ENCODE assay signal across 8 cellular contexts in genomic region chr13:32838985-32839384, GRCh38.
DNase-seq lines count a peak whose midpoint lies in the region; ATAC-seq and TF ChIP-seq lines count a peak whose summit lies in the region.

No MANE protein-coding gene starts in this region.

- TF ChIP-seq CTCF in A673 (conservative IDR thresholded peaks at IDR 0.05; ENCODE audit: low read depth, low read length) (no peak), omental fat pad (IDR thresholded peaks at IDR 0.05) (no peak), Caco-2 (IDR thresholded peaks at IDR 0.05; ENCODE audit: insufficient read depth in 1 of 2, low read depth in 1 of 2, low read length in 1 of 2, severe bottlenecking in 1 of 2, unreplicated experiment in 1 of 2) (no peak)

- H3K36me3 ChIP-seq in A673 (ENCODE audit: insufficient read depth, low read length, poor library complexity, severe bottlenecking) (no peaks in the 10 kb centered on the region), Caco-2 (ENCODE audit: control insufficient read depth, insufficient read depth, low read length) (no peaks in the 10 kb centered on the region)

- H3K4me3 ChIP-seq in A673 (ENCODE audit: low read depth, low read length, poor library complexity, severe bottlenecking) = no peak overlapping the region
- H3K4me3 ChIP-seq in Caco-2 (ENCODE audit: low read depth, low read length) = no peak overlapping the region

- H3K27me3 ChIP-seq in A673 (replicated peaks; ENCODE audit: insufficient read depth, low read depth, low read length, poor library complexity) = no peaks in the 10 kb centered on the region
- no peaks in the 10 kb centered on the region for H3K27me3 ChIP-seq in Caco-2 (replicated peaks; ENCODE audit: control insufficient read depth, insufficient read depth, low read length)

- POLR2A ChIA-PET in A673 (lab: Charles Lee; ENCODE audit: low non-redundant PET) (no interaction called here), Caco-2 (lab: Charles Lee) (no interaction called here)

- no peaks in the 10 kb centered on the region for H3K36me3 Mint-ChIP-seq in Caco-2 (ENCODE audit: insufficient read depth, unreplicated experiment)

- no peak overlapping the region for H3K4me3 Mint-ChIP-seq in Caco-2 (ENCODE audit: unreplicated experiment)

- H3K9me3 ChIP-seq in A673 (ENCODE audit: low read depth, low read length, poor library complexity, severe bottlenecking) = no peaks in the 10 kb centered on the region
- H3K9me3 ChIP-seq in Caco-2 = peaks cover 6% of the 10 kb centered on the region; the same call in 1 of the 2 replicates

- H3K27me3 Mint-ChIP-seq in Caco-2 (ENCODE audit: insufficient read depth, unreplicated experiment) = no peaks in the 10 kb centered on the region

- intact Hi-C loops in A673 (cut with micrococcal nuclease; ENCODE audit: unreplicated experiment) (no loop called here), Caco-2 (cut with micrococcal nuclease; ENCODE audit: unreplicated experiment) (no loop called here), posterior vena cava (cut with DNase I) (no loop called here)

- ATAC-seq in GM18517 (IDR thresholded peaks at IDR 0.05; ENCODE audit: unreplicated experiment) (peak; percentile 78), omental fat pad (ENCODE audit: low FRiP score) (no peak)

- H3K27ac Mint-ChIP-seq in Caco-2 (ENCODE audit: unreplicated experiment) = no peak overlapping the region

- CTCF ChIA-PET in A673 (lab: Charles Lee) (no interaction called here), Caco-2 (lab: Charles Lee) (no interaction called here)

- no peak overlapping the region for H3K27ac ChIP-seq in A673 (ENCODE audit: low read depth, low read length, poor library complexity, severe bottlenecking)

- DNase-seq in H4 (ENCODE audit: low spot score) = peak; percentile 58
- peak; percentile 63 for DNase-seq in NCI-H2081 treated with DMSO at 0.1 percent for 48 hours (lab: John Stamatoyannopoulos, UW)
- peak; percentile 7 for DNase-seq in glomerular visceral epithelial cell (ENCODE audit: extremely low spot score)
- DNase-seq in A673 (ENCODE audit: low spot score) = no peak
- no peak for DNase-seq in omental fat pad (ENCODE audit: low spot score)
- no peak for DNase-seq in Caco-2
- DNase-seq in posterior vena cava (ENCODE audit: low spot score) = no peak

- H3K4me1 ChIP-seq in A673 (ENCODE audit: insufficient read depth, low read length, poor library complexity, severe bottlenecking) (no peaks in the 10 kb centered on the region), Caco-2 (0 out of 2 replicates have a peak, but pooled peaks cover 2% of the 10 kb centered on the region)

- H3K4me1 Mint-ChIP-seq in Caco-2 (ENCODE audit: low read depth, unreplicated experiment) = peaks cover 5% of the 10 kb centered on the region

- BruUV-seq in A673 (replicated peaks; lab: Mats Ljungman, UMichigan) (no TSS peak), Caco-2 (replicated peaks; lab: Mats Ljungman, UMichigan) (no TSS peak)

- H3K9me3 Mint-ChIP-seq in Caco-2 (ENCODE audit: unreplicated experiment) = peaks cover 16% of the 10 kb centered on the region

Comparison
In these comparisons a context has a peak if more than half of its experiments do, and no peak if none do; other contexts are left out.
1. DNase-seq: peak in H4 (single experiment), NCI-H2081 treated with DMSO at 0.1 percent for 48 hours (single experiment) and glomerular visceral epithelial cell (single experiment); none in A673 (single experiment), omental fat pad (single experiment), Caco-2 (0 of 2) and posterior vena cava (single experiment).